1 cellular context compared by ENCODE assay signal in genomic region chr4:139857021-139857420, GRCh38.
TF ChIP-seq lines count a peak whose summit lies in the region.

No MANE protein-coding gene starts in this region.

TF ChIP-seq in HepG2, 621 proteins besides CTCF, POLR2A, EP300 and RAD21 (continued from another document and continues in another):
- TF ChIP-seq ZNF687 (CRISPR knock-in tag; IDR thresholded peaks at IDR 0.05) (no peak), ZNF275 (CRISPR knock-in tag; IDR thresholded peaks at IDR 0.05; ENCODE audit: borderline replicate concordance) (no peak), STAT5B (CRISPR knock-in tag; IDR thresholded peaks at IDR 0.05) (no peak), JARID2 (CRISPR knock-in tag; IDR thresholded peaks at IDR 0.05; ENCODE audit: insufficient replicate concordance) (no peak), MTA1 (CRISPR knock-in tag; IDR thresholded peaks at IDR 0.05; ENCODE audit: borderline replicate concordance) (no peak), DBP (CRISPR knock-in tag; IDR thresholded peaks at IDR 0.05; ENCODE audit: not compliant biosample characterization) (no peak), HNF1B (CRISPR knock-in tag; IDR thresholded peaks at IDR 0.05) (0 out of 2 replicates have a peak, but pooled peaks have one; percentile 18), PTBP1 (IDR thresholded peaks at IDR 0.05; ENCODE audit: low read depth, low read length, poor library complexity, severe bottlenecking) (no peak), ZNF430 (CRISPR knock-in tag; IDR thresholded peaks at IDR 0.05) (no peak), ESRRA (CRISPR knock-in tag; IDR thresholded peaks at IDR 0.05; ENCODE audit: low read depth) (no peak), ZNF678 (CRISPR knock-in tag; IDR thresholded peaks at IDR 0.05) (no peak), KAT7 (CRISPR knock-in tag; IDR thresholded peaks at IDR 0.05; ENCODE audit: borderline replicate concordance) (no peak), MIXL1 (CRISPR knock-in tag; IDR thresholded peaks at IDR 0.05) (no peak), FOSL2 (CRISPR knock-in tag; IDR thresholded peaks at IDR 0.05) (0 out of 2 replicates have a peak, but pooled peaks have one; percentile 30), HOXA7 (CRISPR knock-in tag; IDR thresholded peaks at IDR 0.05) (no peak), ZBTB40 (IDR thresholded peaks at IDR 0.05) (no peak), ZBTB40 (CRISPR knock-in tag; IDR thresholded peaks at IDR 0.05) (no peak; the same call in 1 of the 2 replicates), MAFK (conservative IDR thresholded peaks at IDR 0.05 in 1 of 2, IDR thresholded peaks at IDR 0.05 in 1 of 2; ENCODE audit: low read length in 2 of 2) (no peak), ZKSCAN5 (CRISPR knock-in tag; IDR thresholded peaks at IDR 0.05) (no peak), ZNF552 (CRISPR knock-in tag; IDR thresholded peaks at IDR 0.05; ENCODE audit: borderline replicate concordance) (no peak), EZH2 (conservative IDR thresholded peaks at IDR 0.05; ENCODE audit: low read depth, low read length) (no peak), ZNF160 (CRISPR knock-in tag; IDR thresholded peaks at IDR 0.05) (no peak), ZNF232 (CRISPR knock-in tag; IDR thresholded peaks at IDR 0.05; ENCODE audit: borderline replicate concordance) (peak; percentile 100), HHEX (CRISPR knock-in tag; IDR thresholded peaks at IDR 0.05) (no peak), ETS1 (CRISPR knock-in tag; IDR thresholded peaks at IDR 0.05) (no peak), HMG20B (CRISPR knock-in tag; conservative IDR thresholded peaks at IDR 0.05) (0 out of 2 replicates have a peak, but pooled peaks have one; percentile 18), SCMH1 (CRISPR knock-in tag; IDR thresholded peaks at IDR 0.05; ENCODE audit: borderline replicate concordance) (no peak), TRIM24 (CRISPR knock-in tag; IDR thresholded peaks at IDR 0.05) (no peak), ATF7 (IDR thresholded peaks at IDR 0.05) (no peak), ATF7 (CRISPR knock-in tag; IDR thresholded peaks at IDR 0.05) (no peak), NCOA5 (CRISPR knock-in tag; IDR thresholded peaks at IDR 0.05) (no peak), SUZ12 (IDR thresholded peaks at IDR 0.05; ENCODE audit: low read depth, low read length) (no peak), ZFP37 (CRISPR knock-in tag; IDR thresholded peaks at IDR 0.05; ENCODE audit: borderline replicate concordance) (0 out of 2 replicates have a peak, but pooled peaks have one; percentile 21), ZFP41 (CRISPR knock-in tag; IDR thresholded peaks at IDR 0.05; ENCODE audit: borderline replicate concordance) (no peak), ZNF441 (CRISPR knock-in tag; IDR thresholded peaks at IDR 0.05; ENCODE audit: borderline replicate concordance) (no peak), AKNA (CRISPR knock-in tag; IDR thresholded peaks at IDR 0.05; ENCODE audit: borderline replicate concordance) (no peak), SRF (IDR thresholded peaks at IDR 0.05; ENCODE audit: low read depth, low read length) (peak; percentile 15; the same call in 1 of the 2 replicates)
